16 cellular contexts compared by ENCODE assay signal in genomic region chr3:123394391-123395022, GRCh38. TPM values are rescaled to one million over a fixed set of nuclear protein-coding genes. Genes with fewer than 3 reads are reported as not detected.
"Had no signal": no experiment of that assay in that cellular context is flagged by ENCODE, and none has a peak within 500 bp of the region (broad histone marks: within the 10 kb centered on the region; RNA-seq: fewer than 3 reads in every experiment).

No MANE protein-coding gene starts in this region.

- H3K4me3 ChIP-seq: mucosa of descending colon, psoas muscle, upper lobe of right lung had no signal

- H3K27ac ChIP-seq: epithelial cell of prostate, psoas muscle, upper lobe of right lung had no signal

- H3K9me3 ChIP-seq: mucosa of descending colon, psoas muscle, upper lobe of right lung had no signal

- FAIRE-seq: TTC549 had no signal

- H3K4me1 ChIP-seq: psoas muscle, upper lobe of right lung had no signal

- H3K36me3 ChIP-seq: upper lobe of right lung had no signal

- DNase-seq: activated CD4-positive, alpha-beta T cell treated with anti-CD3 and anti-CD28 coated beads, Interleukin-2, amount 10 ng/mL, durations not matched to agents 7 days and 5 days; activated CD4-positive, CD25-positive, alpha-beta regulatory T cell; activated CD8-positive, alpha-beta memory T cell treated with anti-CD3 and anti-CD28 coated beads for 24 hours; activated naive CD4-positive, alpha-beta T cell treated with anti-CD3 and anti-CD28 coated beads for 36 hours; central memory CD4-positive, alpha-beta T cell; effector memory CD8-positive, alpha-beta T cell; left colon; mammary epithelial cell; natural killer cell; T-helper 2 cell; upper lobe of right lung had no signal

- ATAC-seq: effector memory CD8-positive, alpha-beta T cell; left colon; mucosa of descending colon; natural killer cell; upper lobe of right lung had no signal

- H3K27me3 ChIP-seq: upper lobe of right lung had no signal

RNA-seq across cellular contexts. Expression of gene ADCY5, which starts 54.4 kb away (rescaled TPM):
- total RNA-seq: activated CD4-positive, alpha-beta T cell treated with anti-CD3 and anti-CD28 coated beads, Interleukin-2, amount 10 ng/mL, durations not matched to agents 7 days and 5 days; glomerular endothelial cell; natural killer cell had no signal
